Comparison of ENCODE assay signal across 2 cellular contexts in the genomic region with DNA sequence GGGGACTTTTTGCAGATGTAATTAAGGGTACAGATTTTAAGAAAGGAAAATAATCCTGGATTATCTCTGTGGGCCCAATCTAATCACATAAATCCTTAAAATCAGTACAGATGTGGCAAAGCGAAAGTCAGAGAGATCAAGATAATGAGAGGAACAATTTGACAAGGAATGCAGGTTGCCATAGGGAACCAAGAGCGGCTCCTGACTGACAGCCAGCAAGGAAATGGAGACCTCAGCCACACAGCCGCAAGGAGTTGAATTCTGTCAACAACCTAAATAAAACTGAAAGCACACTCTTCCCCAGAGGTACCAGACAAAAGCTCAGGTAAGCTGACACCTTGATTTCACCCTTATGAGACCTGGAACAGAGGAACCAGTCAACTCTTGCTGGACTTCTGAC.
TF ChIP-seq lines count a peak whose summit lies in the region.

No MANE protein-coding gene starts in this region.

TF ChIP-seq in HEK293T, 16 proteins besides CTCF, POLR2A, EP300 and RAD21:
- no peak for TF ChIP-seq FOXM1 (IDR thresholded peaks at IDR 0.05; ENCODE audit: borderline replicate concordance)
- TF ChIP-seq, protein P1, sequence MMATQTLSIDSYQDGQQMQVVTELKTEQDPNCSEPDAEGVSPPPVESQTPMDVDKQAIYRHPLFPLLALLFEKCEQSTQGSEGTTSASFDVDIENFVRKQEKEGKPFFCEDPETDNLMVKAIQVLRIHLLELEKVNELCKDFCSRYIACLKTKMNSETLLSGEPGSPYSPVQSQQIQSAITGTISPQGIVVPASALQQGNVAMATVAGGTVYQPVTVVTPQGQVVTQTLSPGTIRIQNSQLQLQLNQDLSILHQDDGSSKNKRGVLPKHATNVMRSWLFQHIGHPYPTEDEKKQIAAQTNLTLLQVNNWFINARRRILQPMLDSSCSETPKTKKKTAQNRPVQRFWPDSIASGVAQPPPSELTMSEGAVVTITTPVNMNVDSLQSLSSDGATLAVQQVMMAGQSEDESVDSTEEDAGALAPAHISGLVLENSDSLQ (IDR thresholded peaks at IDR 0.05), result peak; percentile 68

TF ChIP-seq in K562, 482 proteins besides CTCF, POLR2A, EP300 and RAD21:
- TF ChIP-seq MEIS2 (IDR thresholded peaks at IDR 0.05; ENCODE audit: partially characterized antibody), result peak; percentile 18
- TF ChIP-seq TCF3 (CRISPR knock-in tag; IDR thresholded peaks at IDR 0.05), result no peak
- TF ChIP-seq NFE2L1 (tag; IDR thresholded peaks at IDR 0.05; ENCODE audit: borderline replicate concordance, low read depth), result no peak
- TF ChIP-seq, protein P1 (IDR thresholded peaks at IDR 0.05), result peak; percentile 88
- TF ChIP-seq YY1 (IDR thresholded peaks at IDR 0.05; ENCODE audit: borderline replicate concordance in 1 of 3, control insufficient read depth in 1 of 3, extremely low read depth in 1 of 3, insufficient read depth in 3 of 3, insufficient read length in 1 of 3, insufficient replicate concordance in 2 of 3, low read depth in 1 of 3, low read length in 2 of 3), result no peak
- TF ChIP-seq XRCC4 (IDR thresholded peaks at IDR 0.05; ENCODE audit: extremely low read depth, insufficient read depth, insufficient read length), result no peak
- TF ChIP-seq, protein P2, sequence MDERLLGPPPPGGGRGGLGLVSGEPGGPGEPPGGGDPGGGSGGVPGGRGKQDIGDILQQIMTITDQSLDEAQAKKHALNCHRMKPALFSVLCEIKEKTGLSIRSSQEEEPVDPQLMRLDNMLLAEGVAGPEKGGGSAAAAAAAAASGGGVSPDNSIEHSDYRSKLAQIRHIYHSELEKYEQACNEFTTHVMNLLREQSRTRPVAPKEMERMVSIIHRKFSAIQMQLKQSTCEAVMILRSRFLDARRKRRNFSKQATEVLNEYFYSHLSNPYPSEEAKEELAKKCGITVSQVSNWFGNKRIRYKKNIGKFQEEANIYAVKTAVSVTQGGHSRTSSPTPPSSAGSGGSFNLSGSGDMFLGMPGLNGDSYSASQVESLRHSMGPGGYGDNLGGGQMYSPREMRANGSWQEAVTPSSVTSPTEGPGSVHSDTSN (CRISPR knock-in tag; IDR thresholded peaks at IDR 0.05; ENCODE audit: low read depth), result no peak
- TF ChIP-seq, protein P2 (tag; conservative IDR thresholded peaks at IDR 0.05; ENCODE audit: low read depth), result peak; percentile 72
- TF ChIP-seq RFX1 (IDR thresholded peaks at IDR 0.05), result peak; percentile 62
